ENCODE assay signal across 8 cellular contexts in the genomic region with DNA sequence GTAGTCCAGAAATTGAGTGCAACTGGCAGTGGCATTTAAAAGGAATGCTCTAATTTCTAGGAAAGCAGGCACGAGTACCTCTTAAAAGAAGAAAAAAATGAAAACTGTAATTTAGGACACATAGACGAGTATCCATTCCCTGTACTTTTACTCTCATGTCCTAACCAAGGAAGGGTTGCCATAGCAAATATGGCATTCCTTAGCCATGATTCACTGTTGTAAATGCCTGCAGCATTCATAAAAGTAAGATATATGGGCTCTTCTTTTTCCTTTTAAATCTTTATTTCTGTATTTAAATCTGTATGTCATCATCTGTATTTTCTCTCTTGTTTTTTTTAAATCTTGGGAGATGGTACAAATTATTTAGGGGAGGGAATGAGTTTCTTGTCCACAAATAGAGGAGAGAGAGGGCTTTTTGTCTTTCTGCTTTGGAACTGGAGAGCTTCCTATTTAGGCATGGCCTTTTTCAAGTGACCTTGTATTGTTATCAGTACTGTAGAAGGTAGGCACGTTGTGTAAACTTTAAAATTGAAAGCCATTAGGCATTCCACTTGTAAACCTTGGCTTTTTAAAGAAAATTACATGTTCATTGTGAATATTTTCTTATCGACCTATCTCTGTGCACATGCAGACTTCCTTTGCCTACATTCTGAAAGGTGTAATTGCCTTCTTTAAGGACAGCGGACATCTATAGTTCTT. TPM values are rescaled to one million over a fixed set of nuclear protein-coding genes. Genes with fewer than 3 reads are reported as not detected.
DNase-seq lines count a peak whose midpoint lies in the region; ATAC-seq, FAIRE-seq and TF ChIP-seq lines count a peak whose summit lies in the region.

No MANE protein-coding gene starts in this region.

- H3K4me1 ChIP-seq in heart left ventricle: peaks cover 0 to 72% (median 51%) of the 10 kb centered on the region in 12 donors
- peaks cover 11 to 15% of the 10 kb centered on the region in 2 donors for H3K4me1 ChIP-seq in small intestine (ENCODE audit: control insufficient read depth in 2 of 2, insufficient read depth in 1 of 2, low read depth in 1 of 2, low read length in 1 of 2)

- no peak for TF ChIP-seq CTCF in heart left ventricle (IDR thresholded peaks at IDR 0.05)

- H3K36me3 ChIP-seq in heart left ventricle: no peaks in the 10 kb centered on the region
- H3K36me3 ChIP-seq in small intestine (ENCODE audit: control insufficient read depth in 2 of 2, insufficient read depth in 2 of 2, low read length in 2 of 2): no peaks in the 10 kb centered on the region

- H3K27ac ChIP-seq in heart left ventricle (peak overlapping the region in 10 of 12 donors; percentile 3 to 74 (median 34)), small intestine (ENCODE audit: low read depth in 1 of 2, low read length in 1 of 2) (peak overlapping the region in 1 of 2 donors; percentile 81)

- no peak for FAIRE-seq in small intestine (lab: Jason Lieb, UNC)

- H3K9me3 ChIP-seq in heart left ventricle (no peaks in the 10 kb centered on the region), small intestine (ENCODE audit: control insufficient read depth, low read depth) (no peaks in the 10 kb centered on the region)

- H3K4me3 ChIP-seq in heart left ventricle (no peak overlapping the region), small intestine (ENCODE audit: low read depth in 1 of 2, low read length in 2 of 2) (no peak overlapping the region)

- TF ChIP-seq POLR2A in heart left ventricle (IDR thresholded peaks at IDR 0.05): no peak

- DNase-seq in H4 (ENCODE audit: low spot score) (peak; percentile 63), SW480 (ENCODE audit: low spot score) (peak; percentile 70), heart left ventricle (no peak), small intestine (peak; percentile 34), islet precursor cell (no peak)
- no peak for DNase-seq in activated CD4-positive, alpha-beta T cell treated with anti-CD3 and anti-CD28 coated beads, Interleukin-2, amount 50 U/mL, for 48 hours

- WGBS in heart left ventricle, 4 donors: 40 to 53% (median 45%) methylated on average over 5 of the region's 5 CpGs
- WGBS in small intestine, 3 donors: 42 to 53% (median 50%) methylated on average over 5 of the region's 5 CpGs

- intact Hi-C loops in heart left ventricle (cut with DNase I): loop anchor here in 3 of 10 donors (5.0 to 10.0 kb wide), 4 partner anchors 46 to 138 kb away; a partner anchor contains a TSS

- H3K27me3 ChIP-seq in heart left ventricle (no peaks in the 10 kb centered on the region), small intestine (ENCODE audit: control insufficient read depth in 2 of 2, insufficient read depth in 2 of 2, low read length in 2 of 2) (no peaks in the 10 kb centered on the region)

- ATAC-seq in heart left ventricle: peak; percentile 13 to 77 (median 53)
- no peak for ATAC-seq in GM21529 (IDR thresholded peaks at IDR 0.05; ENCODE audit: unreplicated experiment)
- ATAC-seq in GM19324 (IDR thresholded peaks at IDR 0.05; ENCODE audit: low FRiP score, unreplicated experiment): no peak

RNA-seq across cellular contexts. Expression of a gene that starts 50.0 kb away (rescaled TPM):
- total RNA-seq in H4 (2014; rRNA removed; shearing (Covaris generic)): 3.9 and 6.1 TPM in 2 replicates
- total RNA-seq in heart left ventricle: 1 to 10 TPM; 4.8 to 8.8 (median 7.0) TPM
- polyA plus RNA-seq in heart left ventricle (1 to 10 TPM; 2.2 to 5.3 TPM), small intestine (1 to 10 TPM; 5.1 to 8.9 (median 5.8) TPM)

Comparison
In these comparisons a context has a peak if more than half of its experiments do, and no peak if none do; other contexts are left out.
1. DNase-seq: peak in H4 (single experiment), SW480 (single experiment) and small intestine (single experiment); none in heart left ventricle (0 of 5), islet precursor cell (single experiment) and activated CD4-positive, alpha-beta T cell treated with anti-CD3 and anti-CD28 coated beads, Interleukin-2, amount 50 U/mL, for 48 hours (0 of 2).
2. ATAC-seq: peak in heart left ventricle (4 of 4); none in GM21529 (single experiment) and GM19324 (single experiment).